Comparison of ENCODE assay signal across 8 cellular contexts in genomic region chr1:50251592-50252165, GRCh38.
DNase-seq lines count a peak whose midpoint lies in the region; ATAC-seq, FAIRE-seq and TF ChIP-seq lines count a peak whose summit lies in the region.

No MANE protein-coding gene starts in this region.

- TF ChIP-seq POLR2A in H54 (IDR thresholded peaks at IDR 0.05; ENCODE audit: low read depth, low read length) = no peak

- no peaks in the 10 kb centered on the region for H3K36me3 Mint-ChIP-seq in activated naive CD4-positive, alpha-beta T cell treated with anti-CD3 and anti-CD28 coated beads for 36 hours (ENCODE audit: low read depth)

- H3K4me1 Mint-ChIP-seq in activated naive CD4-positive, alpha-beta T cell treated with anti-CD3 and anti-CD28 coated beads for 36 hours (ENCODE audit: low read depth) = no peaks in the 10 kb centered on the region

- DNase-seq in GM18507 (ENCODE audit: extremely low spot score, insufficient read length, low read depth) (peak; percentile 11), NCI-H187 (lab: John Stamatoyannopoulos, UW) (peak; percentile 14 to 43), middle frontal gyrus (ENCODE audit: extremely low spot score, low spot score) (no peak), activated T-cell treated with anti-CD3 and anti-CD28 coated beads for 4 hours (no peak), H54 (ENCODE audit: insufficient read length, low spot score) (no peak)
- no peak for DNase-seq in activated naive CD4-positive, alpha-beta T cell treated with anti-CD3 and anti-CD28 coated beads for 36 hours

- H3K27me3 Mint-ChIP-seq in activated naive CD4-positive, alpha-beta T cell treated with anti-CD3 and anti-CD28 coated beads for 36 hours (ENCODE audit: low read depth) = peaks cover 16% of the 10 kb centered on the region

- no peaks in the 10 kb centered on the region for H3K27me3 ChIP-seq in iPS-15b (ENCODE audit: control insufficient read depth, insufficient read depth, low read length)

- peaks cover 3% of the 10 kb centered on the region for H3K4me1 ChIP-seq in iPS-15b (ENCODE audit: control insufficient read depth, insufficient read depth, low read length)

- CTCF ChIA-PET in activated naive CD4-positive, alpha-beta T cell treated with anti-CD3 and anti-CD28 coated beads for 36 hours (lab: Charles Lee) = interaction anchor here (0.9 kb wide), 1 partner anchor 80 kb away, joined by 3 read pairs; no protein-coding TSS in a partner anchor

- no peaks in the 10 kb centered on the region for H3K36me3 ChIP-seq in iPS-15b (ENCODE audit: control insufficient read depth, insufficient read depth, low read length)

- H3K9ac ChIP-seq in iPS-15b (ENCODE audit: low read depth, low read length) = no peak overlapping the region

- intact Hi-C loops in activated naive CD4-positive, alpha-beta T cell treated with anti-CD3 and anti-CD28 coated beads for 36 hours (cut with micrococcal nuclease) = no loop called here

- no peak overlapping the region for H3K4me3 Mint-ChIP-seq in activated naive CD4-positive, alpha-beta T cell treated with anti-CD3 and anti-CD28 coated beads for 36 hours

- peak; percentile 85 for ATAC-seq in HG02610 (IDR thresholded peaks at IDR 0.05; ENCODE audit: unreplicated experiment)

- peak overlapping the region; percentile 39 for H3K4me3 ChIP-seq in iPS-15b (ENCODE audit: low read depth, low read length)

- no peak overlapping the region for H3K27ac Mint-ChIP-seq in activated naive CD4-positive, alpha-beta T cell treated with anti-CD3 and anti-CD28 coated beads for 36 hours

- peak; percentile 53 for FAIRE-seq in GM18507 (lab: Jason Lieb, UNC)
- FAIRE-seq in H54 (lab: Jason Lieb, UNC) = no peak

- no peaks in the 10 kb centered on the region for H3K9me3 ChIP-seq in iPS-15b (ENCODE audit: control insufficient read depth, insufficient read depth, low read length)

- H3K9me3 Mint-ChIP-seq in activated naive CD4-positive, alpha-beta T cell treated with anti-CD3 and anti-CD28 coated beads for 36 hours = peaks cover 1% of the 10 kb centered on the region

Comparison
In these comparisons a context has a peak if more than half of its experiments do, and no peak if none do; other contexts are left out.
1. DNase-seq: peak in GM18507 (single experiment) and NCI-H187 (2 of 2); none in middle frontal gyrus (single experiment), activated T-cell treated with anti-CD3 and anti-CD28 coated beads for 4 hours (single experiment), activated naive CD4-positive, alpha-beta T cell treated with anti-CD3 and anti-CD28 coated beads for 36 hours (single experiment) and H54 (single experiment).